8 cellular contexts compared by ENCODE assay signal in the genomic region with DNA sequence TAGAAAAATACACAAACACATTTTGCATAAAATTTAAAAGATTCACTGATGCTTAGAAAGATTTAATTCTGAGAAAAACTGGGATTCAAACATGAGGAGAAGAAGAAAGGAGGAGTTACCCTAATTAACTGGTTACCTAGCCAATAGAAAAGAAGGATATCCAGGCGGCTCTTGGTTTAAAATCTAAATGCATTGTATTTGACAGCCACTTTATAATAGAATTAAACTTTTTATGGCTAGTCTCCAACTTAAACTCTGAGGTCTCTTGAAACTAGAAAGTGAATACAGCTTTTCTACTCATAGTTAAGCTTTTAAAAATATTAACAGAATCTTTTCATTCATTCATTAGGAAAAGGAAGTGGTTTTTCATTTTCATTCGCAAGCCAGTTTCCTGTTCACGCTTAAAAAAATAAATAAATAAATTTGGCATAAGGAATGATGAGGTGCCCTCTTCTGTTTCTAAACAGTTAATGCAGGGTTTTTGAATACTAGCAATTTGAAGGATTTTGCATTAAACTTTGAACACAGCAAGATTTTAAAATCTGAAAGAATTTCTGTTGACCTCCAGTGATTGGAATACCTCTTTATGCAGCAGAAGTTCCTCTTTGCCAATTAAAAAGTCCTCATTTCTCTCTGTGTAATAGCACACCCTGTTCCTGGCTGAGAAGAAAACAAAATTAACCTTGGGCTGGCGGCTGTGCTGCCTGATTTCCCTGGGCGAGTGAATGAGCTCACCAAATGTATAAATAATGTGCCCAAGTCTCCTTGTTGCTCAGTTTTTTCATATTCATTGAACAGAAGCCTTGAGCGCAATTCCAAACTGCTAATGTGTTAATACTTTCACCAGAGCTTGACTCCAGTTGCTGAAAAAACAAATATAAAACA.
DNase-seq lines count a peak whose midpoint lies in the region; ATAC-seq and TF ChIP-seq lines count a peak whose summit lies in the region.

No MANE protein-coding gene starts in this region.

- CTCF ChIA-PET in HEK293T (lab: Yijun Ruan, JAX), result no interaction called here

- H3K9me3 ChIP-seq in SJCRH30 (replicated peaks) (no peaks in the 10 kb centered on the region), prostate gland (no peaks in the 10 kb centered on the region)

- WGBS in prostate gland, result 28% methylated on average over 6 of the region's 6 CpGs

- H3K4me3 ChIP-seq in SJCRH30 (peak overlapping the region; percentile 22), fibroblast of pulmonary artery (replicated peaks; ENCODE audit: low read depth, low read length) (no peak overlapping the region), prostate gland (no peak overlapping the region)

- H3K36me3 ChIP-seq in SJCRH30 (no peaks in the 10 kb centered on the region), prostate gland (no peaks in the 10 kb centered on the region)

- H3K4me1 ChIP-seq in SJCRH30 (no peaks in the 10 kb centered on the region), prostate gland (replicated peaks) (no peaks in the 10 kb centered on the region)

- H3K27ac ChIP-seq in SJCRH30 (no peak overlapping the region), prostate gland (no peak overlapping the region)

- POLR2A ChIA-PET in HEK293T (lab: Yijun Ruan, JAX), result no interaction called here

- no peak for TF ChIP-seq POLR2A in prostate gland (IDR thresholded peaks at IDR 0.05)

- DNase-seq in EH (ENCODE audit: low read depth), result peak; percentile 54
- peak; percentile 60 to 68 for DNase-seq in Kasumi-1 (lab: John Stamatoyannopoulos, UW)
- peak in 1 of 2 experiments; percentile 47 for DNase-seq in SJCRH30
- peak; percentile 58 for DNase-seq in fibroblast of pulmonary artery (ENCODE audit: low read depth)
- DNase-seq in prostate gland (ENCODE audit: low spot score), result no peak
- no peak for DNase-seq in HEK293T (ENCODE audit: extremely low spot score)

- H3K27me3 ChIP-seq in SJCRH30 (no peaks in the 10 kb centered on the region), prostate gland (replicated peaks; ENCODE audit: insufficient read depth) (no peaks in the 10 kb centered on the region)

- intact Hi-C loops in prostate gland (cut with DNase I), result loop anchor here (5.0 kb wide), 1 partner anchor 529 kb away; no protein-coding TSS in a partner anchor

- peak; percentile 42 for ATAC-seq in GM21529 (IDR thresholded peaks at IDR 0.05; ENCODE audit: unreplicated experiment)
- ATAC-seq in GM19023 (IDR thresholded peaks at IDR 0.05; ENCODE audit: unreplicated experiment), result no peak

- peak; percentile 61 for TF ChIP-seq CTCF in fibroblast of pulmonary artery (IDR thresholded peaks at IDR 0.05; ENCODE audit: low read length, missing control alignments)
- peak in 3 of 4 experiments; percentile 28 to 63 (median 59) for TF ChIP-seq CTCF in prostate gland (IDR thresholded peaks at IDR 0.05)

TF ChIP-seq in HEK293T, 16 proteins besides CTCF, POLR2A, EP300 and RAD21:
- no peak for TF ChIP-seq SP1 (IDR thresholded peaks at IDR 0.05)
- TF ChIP-seq, protein P1, sequence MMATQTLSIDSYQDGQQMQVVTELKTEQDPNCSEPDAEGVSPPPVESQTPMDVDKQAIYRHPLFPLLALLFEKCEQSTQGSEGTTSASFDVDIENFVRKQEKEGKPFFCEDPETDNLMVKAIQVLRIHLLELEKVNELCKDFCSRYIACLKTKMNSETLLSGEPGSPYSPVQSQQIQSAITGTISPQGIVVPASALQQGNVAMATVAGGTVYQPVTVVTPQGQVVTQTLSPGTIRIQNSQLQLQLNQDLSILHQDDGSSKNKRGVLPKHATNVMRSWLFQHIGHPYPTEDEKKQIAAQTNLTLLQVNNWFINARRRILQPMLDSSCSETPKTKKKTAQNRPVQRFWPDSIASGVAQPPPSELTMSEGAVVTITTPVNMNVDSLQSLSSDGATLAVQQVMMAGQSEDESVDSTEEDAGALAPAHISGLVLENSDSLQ (IDR thresholded peaks at IDR 0.05), result no peak
- no peak for TF ChIP-seq FOXA1 (IDR thresholded peaks at IDR 0.05)
- TF ChIP-seq FOXM1 (IDR thresholded peaks at IDR 0.05; ENCODE audit: borderline replicate concordance), result no peak
- no peak for TF ChIP-seq FOXK2 (IDR thresholded peaks at IDR 0.05)
- TF ChIP-seq ARNT (IDR thresholded peaks at IDR 0.05), result no peak
- no peak for TF ChIP-seq ELF4 (IDR thresholded peaks at IDR 0.05)
- TF ChIP-seq ZNF384 (IDR thresholded peaks at IDR 0.05), result no peak
- no peak for TF ChIP-seq BHLHE40 (IDR thresholded peaks at IDR 0.05; ENCODE audit: borderline replicate concordance)
- TF ChIP-seq NFRKB (IDR thresholded peaks at IDR 0.05), result no peak
- TF ChIP-seq CTBP1 (IDR thresholded peaks at IDR 0.05; ENCODE audit: borderline replicate concordance), result no peak
- no peak for TF ChIP-seq L3MBTL2 (conservative IDR thresholded peaks at IDR 0.05)
- TF ChIP-seq HDGF (IDR thresholded peaks at IDR 0.05; ENCODE audit: borderline replicate concordance), result no peak
- no peak for TF ChIP-seq SUZ12 (IDR thresholded peaks at IDR 0.05)
- no peak for TF ChIP-seq TARDBP (IDR thresholded peaks at IDR 0.05)
- no peak for TF ChIP-seq LEF1 (IDR thresholded peaks at IDR 0.05; ENCODE audit: borderline replicate concordance)

Comparison
In these comparisons a context has a peak if more than half of its experiments do, and no peak if none do; other contexts are left out.
1. DNase-seq: peak in EH (single experiment), Kasumi-1 (2 of 2) and fibroblast of pulmonary artery (single experiment); none in prostate gland (single experiment) and HEK293T (single experiment).